14 cellular contexts compared by ENCODE assay signal in the genomic region with DNA sequence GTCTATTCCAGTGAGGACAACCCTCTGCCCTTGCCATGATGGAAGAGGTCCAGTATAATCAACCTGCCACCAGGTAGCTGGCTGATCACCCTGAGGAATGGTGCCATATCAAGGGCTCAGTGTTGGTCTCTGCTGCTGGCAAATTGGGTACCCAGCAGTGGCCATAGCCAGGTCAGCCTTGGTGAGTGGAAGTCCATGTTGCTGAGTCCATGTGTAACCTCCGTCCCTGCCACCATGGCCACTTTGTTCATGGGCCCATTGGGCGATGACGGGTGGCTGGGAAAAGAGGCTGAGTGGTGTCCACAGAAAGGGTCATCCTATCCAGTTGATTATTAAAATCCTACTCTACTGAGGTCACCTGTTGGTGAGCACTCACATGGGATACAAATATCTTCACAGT. TPM values are rescaled to one million over a fixed set of nuclear protein-coding genes. Genes with fewer than 3 reads are reported as not detected.
"Had no signal": no experiment of that assay in that cellular context is flagged by ENCODE, and none has a peak within 500 bp of the region (broad histone marks: within the 10 kb centered on the region; RNA-seq: fewer than 3 reads in every experiment).

No MANE protein-coding gene starts in this region.

RNA-seq across cellular contexts. Expression of a gene that starts 24.9 kb away (rescaled TPM):
- total RNA-seq: activated B cell treated with CpG ODN at 0.5 μM for 24 hours; activated CD4-positive, alpha-beta memory T cell treated with anti-CD3 and anti-CD28 coated beads for 36 hours; activated CD4-positive, alpha-beta memory T cell treated with anti-CD3 and anti-CD28 coated beads, Interleukin-2, amount 10 ng/mL, durations not matched to agents 7 days and 5 days; activated CD4-positive, alpha-beta T cell treated with anti-CD3 and anti-CD28 coated beads for 36 hours; activated CD4-positive, alpha-beta T cell treated with anti-CD3 and anti-CD28 coated beads, Interleukin-2, amount 10 ng/mL, durations not matched to agents 24 days and 14 days; activated CD4-positive, alpha-beta T cell treated with anti-CD3 and anti-CD28 coated beads, Interleukin-2, amount 10 ng/mL, durations not matched to agents 7 days and 5 days; activated CD8-positive, alpha-beta memory T cell treated with anti-CD3 and anti-CD28 coated beads for 36 hours; activated CD8-positive, alpha-beta memory T cell treated with anti-CD3 and anti-CD28 coated beads, Interleukin-2, amount 10 ng/mL, durations not matched to agents 7 days and 5 days; activated CD8-positive, alpha-beta T cell treated with anti-CD3 and anti-CD28 coated beads for 36 hours; activated CD8-positive, alpha-beta T cell treated with anti-CD3 and anti-CD28 coated beads, Interleukin-2, amount 10 ng/mL, durations not matched to agents 7 days and 5 days; T-helper 1 cell treated with Interleukin-12 subunit alpha and Interleukin-12 subunit beta and Interleukin-4 antibody, amounts not matched to agents 30 ng/mL and 1 ng/mL, for 36 hours; T-helper 17 cell; T-helper 2 cell treated with Interferon-gamma antibody and Interleukin-4, amounts not matched to agents 100 ng/mL and 5 ng/mL, for 36 hours had no signal

RNA-seq across cellular contexts. Expression of a gene that starts 45.4 kb away (rescaled TPM):
- total RNA-seq: activated B cell treated with CpG ODN at 0.5 μM for 24 hours; activated CD4-positive, alpha-beta memory T cell treated with anti-CD3 and anti-CD28 coated beads for 36 hours; activated CD4-positive, alpha-beta memory T cell treated with anti-CD3 and anti-CD28 coated beads, Interleukin-2, amount 10 ng/mL, durations not matched to agents 7 days and 5 days; activated CD4-positive, alpha-beta T cell treated with anti-CD3 and anti-CD28 coated beads for 36 hours; activated CD4-positive, alpha-beta T cell treated with anti-CD3 and anti-CD28 coated beads, Interleukin-2, amount 10 ng/mL, durations not matched to agents 24 days and 14 days; activated CD4-positive, alpha-beta T cell treated with anti-CD3 and anti-CD28 coated beads, Interleukin-2, amount 10 ng/mL, durations not matched to agents 7 days and 5 days; activated CD8-positive, alpha-beta memory T cell treated with anti-CD3 and anti-CD28 coated beads for 36 hours; activated CD8-positive, alpha-beta memory T cell treated with anti-CD3 and anti-CD28 coated beads, Interleukin-2, amount 10 ng/mL, durations not matched to agents 7 days and 5 days; activated CD8-positive, alpha-beta T cell treated with anti-CD3 and anti-CD28 coated beads for 36 hours; activated CD8-positive, alpha-beta T cell treated with anti-CD3 and anti-CD28 coated beads, Interleukin-2, amount 10 ng/mL, durations not matched to agents 7 days and 5 days; T-cell; T-helper 1 cell treated with Interleukin-12 subunit alpha and Interleukin-12 subunit beta and Interleukin-4 antibody, amounts not matched to agents 30 ng/mL and 1 ng/mL, for 36 hours; T-helper 17 cell; T-helper 2 cell treated with Interferon-gamma antibody and Interleukin-4, amounts not matched to agents 100 ng/mL and 5 ng/mL, for 36 hours had no signal
